ENCODE assay signal across 27 cellular contexts in the genomic region with DNA sequence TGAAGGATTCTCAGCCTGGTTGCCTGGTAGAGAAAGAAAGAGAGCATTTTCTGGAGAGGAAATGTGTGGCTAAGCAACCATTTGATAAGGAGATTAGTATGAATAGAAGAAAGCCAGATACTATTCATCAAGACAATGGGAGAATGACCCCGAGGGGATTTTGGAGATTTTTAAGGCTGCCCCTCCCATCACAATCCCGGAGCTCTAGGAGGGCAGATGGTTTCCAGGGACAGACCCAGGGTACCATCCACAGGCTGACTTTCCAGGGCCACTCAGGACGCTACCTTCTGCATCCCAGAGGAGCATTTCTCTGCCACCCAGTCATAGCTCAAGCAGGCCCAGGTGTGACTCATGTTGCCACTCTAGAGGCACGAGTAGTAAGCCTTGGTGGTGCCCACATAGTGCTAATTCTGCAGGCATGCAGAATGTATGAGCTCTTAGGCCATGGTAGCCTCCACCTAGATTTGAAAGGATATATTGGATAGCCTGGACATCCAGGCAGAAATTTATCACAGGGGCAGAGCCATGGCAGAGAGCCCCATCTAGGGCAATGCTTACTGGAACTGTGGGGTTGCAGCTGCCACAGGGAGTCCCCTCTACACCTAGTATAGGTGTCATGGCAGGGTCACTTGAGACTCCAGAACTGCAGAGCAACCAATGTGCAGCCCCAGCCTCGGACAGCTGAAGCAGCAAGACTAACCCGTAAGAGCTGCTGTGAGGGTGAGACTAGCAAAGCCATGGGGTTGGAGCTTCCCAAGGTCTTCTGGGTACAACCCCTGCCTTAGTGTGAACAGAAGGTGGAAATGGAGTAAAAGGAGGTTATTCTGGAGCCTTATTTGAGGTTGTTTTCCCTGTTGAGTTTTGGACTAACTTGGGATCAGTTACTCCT.
A peak's percentile ranks its signal among the peaks of the same experiment; 100 is the strongest.
DNase-seq lines count a peak whose midpoint lies in the region; ATAC-seq, FAIRE-seq and TF ChIP-seq lines count a peak whose summit lies in the region.
"Had no signal": no experiment of that assay in that cellular context is flagged by ENCODE, and none has a peak within 500 bp of the region (broad histone marks: within the 10 kb centered on the region; RNA-seq: fewer than 3 reads in every experiment).

No MANE protein-coding gene starts in this region.

- no peak overlapping the region for H2BK12ac ChIP-seq in trophoblast cell (ENCODE audit: low read length)

- ATAC-seq in foreskin keratinocyte (peak; percentile 46), GM21529 (IDR thresholded peaks at IDR 0.05; ENCODE audit: unreplicated experiment) (no peak), GM18511 (IDR thresholded peaks at IDR 0.05; ENCODE audit: unreplicated experiment) (no peak), HG03378 (IDR thresholded peaks at IDR 0.05; ENCODE audit: unreplicated experiment) (no peak)
- ATAC-seq: pancreas, T-cell had no signal

- peaks cover 2% of the 10 kb centered on the region for H3K9me3 ChIP-seq in trophoblast cell (ENCODE audit: insufficient read depth, low read depth, low read length)
- H3K9me3 ChIP-seq: pancreas had no signal

- no CpG with 5 or more reads among the region's 6 CpGs for WGBS in trophoblast cell (ENCODE audit: extremely low coverage, insufficient coverage, insufficient read length)

- H3K36me3 ChIP-seq in trophoblast cell (ENCODE audit: control insufficient read depth in 1 of 2, insufficient read depth in 2 of 2, low read length in 2 of 2): no peaks in the 10 kb centered on the region
- H3K36me3 ChIP-seq: cardiac muscle cell, pancreas had no signal

- no peak overlapping the region for H2BK120ac ChIP-seq in trophoblast cell (ENCODE audit: insufficient read depth, low read length, poor library complexity)

- H3K27ac ChIP-seq in foreskin keratinocyte (no peak overlapping the region), trophoblast cell (ENCODE audit: low read depth, low read length) (no peak overlapping the region)
- H3K27ac ChIP-seq: cardiac muscle cell, epithelial cell of prostate, pancreas had no signal

- H3K4me2 ChIP-seq in trophoblast cell (ENCODE audit: low read length): no peak overlapping the region

- H3K4me3 ChIP-seq in trophoblast cell (ENCODE audit: low read depth, low read length): no peak overlapping the region
- H3K4me3 ChIP-seq: cardiac muscle cell, pancreas had no signal

- H4K91ac ChIP-seq in trophoblast cell (ENCODE audit: low read depth, low read length): no peak overlapping the region

- no peak overlapping the region for H3K23ac ChIP-seq in trophoblast cell (ENCODE audit: low read length)

- no peak overlapping the region for H2AFZ ChIP-seq in trophoblast cell (ENCODE audit: insufficient read depth, low read length, poor library complexity)

- H3K79me2 ChIP-seq in trophoblast cell (ENCODE audit: control insufficient read depth, insufficient read depth, low read length, poor library complexity): no peaks in the 10 kb centered on the region

- H3K79me1 ChIP-seq in trophoblast cell (ENCODE audit: low read length): no peaks in the 10 kb centered on the region

- H3K27me3 ChIP-seq in foreskin keratinocyte (no peaks in the 10 kb centered on the region), trophoblast cell (ENCODE audit: insufficient read depth, low read length) (no peaks in the 10 kb centered on the region)
- H3K27me3 ChIP-seq: cardiac muscle cell, pancreas had no signal

- FAIRE-seq in RCC 7860 (lab: Jason Lieb, UNC): no peak
- FAIRE-seq: colon, islet of Langerhans, pancreas had no signal

- TF ChIP-seq CTCF in foreskin keratinocyte (conservative IDR thresholded peaks at IDR 0.05): no peak

- DNase-seq in HT1080 (ENCODE audit: low read depth) (peak; percentile 8), RCC 7860 (ENCODE audit: low spot score) (peak; percentile 26), foreskin keratinocyte (no peak), trophoblast cell (peak; percentile 94 to 95), NCI-H524 treated with DMSO at 0.1 percent for 48 hours (lab: John Stamatoyannopoulos, UW) (no peak)
- DNase-seq: activated effector memory CD4-positive, alpha-beta T cell treated with anti-CD3 and anti-CD28 coated beads, Interleukin-2, amount 50 U/mL, for 16 hours; activated naive CD8-positive, alpha-beta T cell treated with anti-CD3 and anti-CD28 coated beads for 36 hours; activated T-cell treated with anti-CD3 and anti-CD28 coated beads, Interleukin-2, amount 50 U/mL, for 24 hours; aorta; effector CD4-positive, alpha-beta T cell; GOT3; KG1; NCI-H1436; NCI-H2081; NCI-H345; NCI-H748 treated with DMSO at 0.1 percent for 48 hours; pancreas; RPMI8226; stimulated activated naive CD4-positive, alpha-beta T cell; T-cell had no signal

- no peak overlapping the region for H3K18ac ChIP-seq in trophoblast cell (ENCODE audit: low read length)

- H4K8ac ChIP-seq in trophoblast cell (ENCODE audit: low read depth, low read length): no peak overlapping the region

- H3K9ac ChIP-seq in trophoblast cell (ENCODE audit: low read length): no peak overlapping the region

- H2BK5ac ChIP-seq in trophoblast cell (ENCODE audit: low read depth, low read length, poor library complexity): no peak overlapping the region

- H4K12ac ChIP-seq in trophoblast cell (ENCODE audit: low read depth, low read length): no peak overlapping the region

- no peak overlapping the region for H3K4ac ChIP-seq in trophoblast cell (ENCODE audit: low read depth, low read length)

- no peaks in the 10 kb centered on the region for H3K4me1 ChIP-seq in foreskin keratinocyte
- peaks cover 0 to 3% of the 10 kb centered on the region in 2 experiments for H3K4me1 ChIP-seq in trophoblast cell (ENCODE audit: control insufficient read depth in 1 of 2, insufficient read depth in 2 of 2, low read length in 2 of 2)
- H3K4me1 ChIP-seq: pancreas had no signal

- H2AK5ac ChIP-seq in trophoblast cell (ENCODE audit: low read length): no peak overlapping the region

- no peak overlapping the region for H3K14ac ChIP-seq in trophoblast cell (ENCODE audit: low read length)

Comparison
In these comparisons a context has a peak if more than half of its experiments do, and no peak if none do; other contexts are left out.
1. DNase-seq: peak in HT1080 (single experiment), RCC 7860 (single experiment) and trophoblast cell (2 of 2); none in foreskin keratinocyte (0 of 2) and NCI-H524 treated with DMSO at 0.1 percent for 48 hours (single experiment).